ENCODE assay signal across 9 cellular contexts in the genomic region with DNA sequence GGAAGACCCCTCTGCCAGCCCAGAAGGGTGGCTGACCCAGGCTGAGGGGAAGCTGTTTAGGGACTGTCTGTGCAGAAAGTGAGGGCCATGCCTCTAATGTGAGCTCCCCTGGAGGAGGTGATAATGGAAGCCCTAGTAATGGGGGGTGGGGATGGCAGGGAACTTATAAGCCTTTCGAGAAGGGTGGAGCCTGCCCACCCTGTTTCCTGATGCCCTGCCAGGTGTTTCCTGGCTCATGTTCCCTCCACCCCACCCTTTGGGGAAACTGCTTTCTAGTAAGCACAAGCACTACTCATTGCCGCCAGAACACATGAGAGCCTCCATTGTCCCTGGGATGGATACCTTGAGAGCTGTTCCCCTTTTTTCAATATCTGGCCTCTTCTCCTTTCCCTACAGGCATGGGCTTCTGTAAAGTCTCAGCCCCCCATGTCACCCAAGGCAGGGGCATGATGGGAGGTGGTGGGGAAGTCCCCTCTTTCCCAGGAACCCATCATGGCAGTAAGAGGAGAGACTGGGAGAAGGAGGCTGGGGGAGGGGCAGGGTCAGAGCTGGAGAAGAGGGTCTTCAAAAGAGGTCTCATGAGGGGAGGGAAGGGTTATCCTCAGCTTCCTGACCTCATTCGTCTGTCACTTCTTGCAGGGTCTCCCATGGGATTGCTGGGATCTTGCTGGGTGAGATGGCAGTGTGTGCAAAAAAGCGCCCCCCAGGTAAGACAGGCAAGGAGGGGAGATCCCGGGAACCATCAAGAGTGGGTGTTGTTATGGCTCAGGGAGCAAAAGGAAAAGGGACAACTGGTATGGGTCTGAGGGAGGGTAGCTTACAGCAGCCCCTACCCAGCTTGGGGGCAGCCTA. TPM values are rescaled to one million over a fixed set of nuclear protein-coding genes. Genes with fewer than 3 reads are reported as not detected.
DNase-seq lines count a peak whose midpoint lies in the region; ATAC-seq and TF ChIP-seq lines count a peak whose summit lies in the region.
"Had no signal": no experiment of that assay in that cellular context is flagged by ENCODE, and none has a peak within 500 bp of the region (broad histone marks: within the 10 kb centered on the region; RNA-seq: fewer than 3 reads in every experiment).

No MANE protein-coding gene starts in this region.

- no peak for ATAC-seq in activated CD8-positive, alpha-beta T cell treated with anti-CD3 and anti-CD28 coated beads for 36 hours

- H3K4me2 ChIP-seq in BLaER1 treated with 17β-estradiol and CSF1 and Interleukin-3, amounts not matched to agents 10 nM and 100 nM, result peak overlapping the region; percentile 98 to 100 (median 100)

- H3K9me3 Mint-ChIP-seq in activated CD8-positive, alpha-beta T cell treated with anti-CD3 and anti-CD28 coated beads for 36 hours, result no peaks in the 10 kb centered on the region

- TF ChIP-seq CTCF in activated CD8-positive, alpha-beta T cell treated with anti-CD3 and anti-CD28 coated beads for 36 hours (IDR thresholded peaks at IDR 0.05), result no peak

- H3K36me3 Mint-ChIP-seq in activated CD8-positive, alpha-beta T cell treated with anti-CD3 and anti-CD28 coated beads for 36 hours (ENCODE audit: low read depth), result peaks cover 16% of the 10 kb centered on the region

- H3K9ac ChIP-seq in BLaER1 treated with 17β-estradiol and CSF1 and Interleukin-3, amounts not matched to agents 10 nM and 100 nM, result peak overlapping the region; percentile 64 to 99 (median 93); a peak in 21 of 22 replicates
- peak overlapping the region; percentile 31 to 74 for H3K9ac ChIP-seq in stomach smooth muscle (ENCODE audit: low read length in 2 of 2)

- peak overlapping the region in 9 of 11 experiments; percentile 85 to 98 (median 94); a peak in 19 of 22 replicates for H3K27ac ChIP-seq in BLaER1 treated with 17β-estradiol and CSF1 and Interleukin-3, amounts not matched to agents 10 nM and 100 nM
- H3K27ac ChIP-seq in stomach smooth muscle (ENCODE audit: low read length), result peak overlapping the region; percentile 96

- peaks cover 16 to 35% (median 30%) of the 10 kb centered on the region in 11 experiments for H3K36me3 ChIP-seq in BLaER1 treated with 17β-estradiol and CSF1 and Interleukin-3, amounts not matched to agents 10 nM and 100 nM
- H3K36me3 ChIP-seq in H7 (replicated peaks; ENCODE audit: control insufficient read depth, insufficient read depth, low read length) (peaks cover 13% of the 10 kb centered on the region), stomach smooth muscle (ENCODE audit: control insufficient read depth in 2 of 2, insufficient read depth in 2 of 2, low read length in 2 of 2) (peaks cover 15 to 25% of the 10 kb centered on the region in 2 donors)

- H3K9me3 ChIP-seq in BLaER1 treated with 17β-estradiol and CSF1 and Interleukin-3, amounts not matched to agents 10 nM and 100 nM (replicated peaks in 1 of 11), result no peaks in the 10 kb centered on the region
- no peaks in the 10 kb centered on the region for H3K9me3 ChIP-seq in stomach smooth muscle (ENCODE audit: control insufficient read depth in 2 of 2, low read length in 2 of 2)

- peaks cover 53 to 71% (median 59%) of the 10 kb centered on the region in 10 experiments for H3K4me1 ChIP-seq in BLaER1 treated with 17β-estradiol and CSF1 and Interleukin-3, amounts not matched to agents 10 nM and 100 nM
- H3K4me1 ChIP-seq in stomach smooth muscle (ENCODE audit: control insufficient read depth, insufficient read depth, low read length), result peaks cover 42% of the 10 kb centered on the region

- H3K4me3 Mint-ChIP-seq in activated CD8-positive, alpha-beta T cell treated with anti-CD3 and anti-CD28 coated beads for 36 hours, result peak overlapping the region; percentile 100

- POLR2A ChIA-PET in activated CD8-positive, alpha-beta T cell treated with anti-CD3 and anti-CD28 coated beads for 36 hours (lab: Charles Lee), result interaction anchor here (1.0 to 4.0 kb wide), 7 partner anchors 7 to 337 kb away, joined by 3 to 33 read pairs (median 4); a partner anchor contains a TSS

- intact Hi-C loops in activated CD8-positive, alpha-beta T cell treated with anti-CD3 and anti-CD28 coated beads for 36 hours (cut with micrococcal nuclease), result loop anchor here (5.0 kb wide), 1 partner anchor 145 kb away; no protein-coding TSS in a partner anchor

- no peaks in the 10 kb centered on the region for H3K27me3 ChIP-seq in BLaER1 treated with 17β-estradiol and CSF1 and Interleukin-3, amounts not matched to agents 10 nM and 100 nM
- peaks cover 8% of the 10 kb centered on the region for H3K27me3 ChIP-seq in H7 (ENCODE audit: control insufficient read depth, insufficient read depth, low read length)
- H3K27me3 ChIP-seq in stomach smooth muscle (ENCODE audit: control insufficient read depth in 1 of 2, insufficient read depth in 2 of 2, low read length in 2 of 2), result peaks cover 0 to 8% of the 10 kb centered on the region in 2 donors

- peak overlapping the region; percentile 55 to 94 (median 81) for H3K4me3 ChIP-seq in BLaER1 treated with 17β-estradiol and CSF1 and Interleukin-3, amounts not matched to agents 10 nM and 100 nM
- peak overlapping the region; percentile 46 for H3K4me3 ChIP-seq in H7 (ENCODE audit: insufficient read depth, low read depth, low read length)
- H3K4me3 ChIP-seq in iPS-11a (ENCODE audit: low read depth, low read length), result peak overlapping the region; percentile 30
- H3K4me3 ChIP-seq in stomach smooth muscle (ENCODE audit: low read length in 2 of 2), result peak overlapping the region; percentile 77 to 91

- peaks cover 55% of the 10 kb centered on the region for H3K4me1 Mint-ChIP-seq in activated CD8-positive, alpha-beta T cell treated with anti-CD3 and anti-CD28 coated beads for 36 hours (ENCODE audit: low read depth)

- peak; percentile 41 for DNase-seq in H7
- DNase-seq in activated CD8-positive, alpha-beta T cell treated with anti-CD3 and anti-CD28 coated beads for 36 hours, result peak; percentile 58
- DNase-seq in NCI-H524 (lab: John Stamatoyannopoulos, UW), result no peak
- DNase-seq in retina, result no peak
- DNase-seq in ureter (ENCODE audit: low spot score), result no peak

- CTCF ChIA-PET in activated CD8-positive, alpha-beta T cell treated with anti-CD3 and anti-CD28 coated beads for 36 hours (lab: Charles Lee), result interaction anchor here (0.8 to 7.7 kb wide), 11 partner anchors 12 to 219 kb away, joined by 3 to 214 read pairs (median 5); a partner anchor contains a TSS

- peaks cover 0 to 40% (median 24%) of the 10 kb centered on the region in 11 experiments; a peak in 17 of 22 replicates for H4K20me1 ChIP-seq in BLaER1 treated with 17β-estradiol and CSF1 and Interleukin-3, amounts not matched to agents 10 nM and 100 nM

- H3K27me3 Mint-ChIP-seq in activated CD8-positive, alpha-beta T cell treated with anti-CD3 and anti-CD28 coated beads for 36 hours, result no peaks in the 10 kb centered on the region

- peak overlapping the region; percentile 74 for H3K27ac Mint-ChIP-seq in activated CD8-positive, alpha-beta T cell treated with anti-CD3 and anti-CD28 coated beads for 36 hours

RNA-seq across cellular contexts. Expression of a gene that starts 2.4 kb away (rescaled TPM):
- 62.0 and 73.2 TPM in 2 replicates for total RNA-seq in H7 (2014; rRNA removed; shearing (Covaris generic))
- 10 to 100 TPM; 52.2 to 54.7 TPM for total RNA-seq in activated CD8-positive, alpha-beta T cell treated with anti-CD3 and anti-CD28 coated beads for 36 hours
- total RNA-seq in ureter, result 40.7 TPM

RNA-seq across cellular contexts. Expression of a gene that starts 6.8 kb away (rescaled TPM):
- not detected in 2 replicates for total RNA-seq in H7 (2014; rRNA removed; shearing (Covaris generic))
- total RNA-seq in activated CD8-positive, alpha-beta T cell treated with anti-CD3 and anti-CD28 coated beads for 36 hours, result under 1 TPM in 1 of 2 experiments, not detected in 1; 0.14 TPM
- not detected for total RNA-seq in ureter
- total RNA-seq: NCI-H460 had no signal

RNA-seq across cellular contexts. Expression of a gene that starts 55.3 kb away (rescaled TPM):
- 147 and 188 TPM in 2 replicates for total RNA-seq in H7 (2014; rRNA removed; shearing (Covaris generic))
- total RNA-seq in activated CD8-positive, alpha-beta T cell treated with anti-CD3 and anti-CD28 coated beads for 36 hours, result 100 to 1,000 TPM; 163 to 170 TPM
- total RNA-seq in ureter, result 110 TPM

Comparison
In these comparisons a context has a peak if more than half of its experiments do, and no peak if none do; other contexts are left out.
1. H3K4me3 ChIP-seq: peak in every context shown above with its lines; median percentile 84 in stomach smooth muscle; 81 in BLaER1 treated with 17β-estradiol and CSF1 and Interleukin-3, amounts not matched to agents 10 nM and 100 nM; 46 in H7; 30 in iPS-11a.
2. DNase-seq: peak in H7 (single experiment) and activated CD8-positive, alpha-beta T cell treated with anti-CD3 and anti-CD28 coated beads for 36 hours (single experiment); none in NCI-H524 (0 of 2), retina (single experiment) and ureter (single experiment).